Comparison of ENCODE assay signal across 24 cellular contexts in genomic region chr1:108007531-108007930, GRCh38. TPM values are rescaled to one million over a fixed set of nuclear protein-coding genes. Genes with fewer than 3 reads are reported as not detected.
A peak's percentile ranks its signal among the peaks of the same experiment; 100 is the strongest.
DNase-seq lines count a peak whose midpoint lies in the region; FAIRE-seq and TF ChIP-seq lines count a peak whose summit lies in the region.
"Had no signal": no experiment of that assay in that cellular context is flagged by ENCODE, and none has a peak within 500 bp of the region (broad histone marks: within the 10 kb centered on the region; RNA-seq: fewer than 3 reads in every experiment).

No MANE protein-coding gene starts in this region.

- H3K4me1 ChIP-seq in OCI-LY3 (ENCODE audit: low read length) = peaks cover 20% of the 10 kb centered on the region
- peaks cover 31% of the 10 kb centered on the region for H3K4me1 ChIP-seq in keratinocyte (ENCODE audit: control insufficient read depth, extremely low read depth, insufficient read depth, low read length)
- no peaks in the 10 kb centered on the region for H3K4me1 ChIP-seq in colonic mucosa
- H3K4me1 ChIP-seq: HAP-1 had no signal

- no peaks in the 10 kb centered on the region for H4K20me1 ChIP-seq in OCI-LY3 (ENCODE audit: insufficient read depth, low read length)
- H4K20me1 ChIP-seq in keratinocyte (ENCODE audit: control insufficient read depth, extremely low read depth, insufficient read depth, low read length) = no peaks in the 10 kb centered on the region

- no peaks in the 10 kb centered on the region for H3K27me3 ChIP-seq in OCI-LY3 (ENCODE audit: low read depth, low read length)
- H3K27me3 ChIP-seq in bronchial epithelial cell (ENCODE audit: control insufficient read depth, insufficient read depth, low read length) = no peaks in the 10 kb centered on the region
- no peaks in the 10 kb centered on the region for H3K27me3 ChIP-seq in keratinocyte (ENCODE audit: control insufficient read depth, extremely low read depth, insufficient read depth, low read length)
- H3K27me3 ChIP-seq in colonic mucosa = no peaks in the 10 kb centered on the region

- peak; percentile 4 for DNase-seq in ELF-1 (ENCODE audit: low read depth, low spot score)
- DNase-seq in bronchial epithelial cell (ENCODE audit: low read depth) = peak; percentile 66
- no peak for DNase-seq in keratinocyte (ENCODE audit: low read depth, low spot score)
- DNase-seq in central memory CD4-positive, alpha-beta T cell = no peak
- no peak for DNase-seq in colonic mucosa
- no peak for DNase-seq in posterior cingulate gyrus
- DNase-seq in NOMO-1 (lab: John Stamatoyannopoulos, UW; ENCODE audit: unreplicated experiment in 2 of 2) = no peak
- DNase-seq: AML-193; DMS53; EL; Kasumi-1; NCI-H1092; NCI-H1436; NCI-H187 treated with DMSO at 0.1 percent for 48 hours; NCI-H2107; NCI-H510A; NCI-H748 treated with DMSO at 0.1 percent for 48 hours; NK-92 treated with Interleukin-12 subunit alpha and Interleukin-12 subunit beta, amount 100 ng/mL, for 24 hours; OCI-M1; SIG-M5; SK-N-SH had no signal

- dilution Hi-C loops in keratinocyte (cut with MboI; ENCODE audit: extremely low pct_ligation_motif_present, low sequenced_read_pairs) = no loop called here

- TF ChIP-seq CTCF in OCI-LY3 (IDR thresholded peaks at IDR 0.05; ENCODE audit: low read depth, low read length) (no peak), bronchial epithelial cell (IDR thresholded peaks at IDR 0.05; ENCODE audit: insufficient read depth, low read length, severe bottlenecking) (no peak), keratinocyte (optimal IDR thresholded peaks at IDR 0.05 in 1 of 3, IDR thresholded peaks at IDR 0.05 in 1 of 3, conservative IDR thresholded peaks at IDR 0.05 in 1 of 3; ENCODE audit: extremely low read depth in 1 of 3, insufficient read depth in 2 of 3, low read length in 3 of 3) (no peak), colonic mucosa (IDR thresholded peaks at IDR 0.05) (no peak)

- no peaks in the 10 kb centered on the region for H3K36me3 ChIP-seq in OCI-LY3 (replicated peaks; ENCODE audit: low read depth, low read length)
- H3K36me3 ChIP-seq in bronchial epithelial cell (ENCODE audit: control insufficient read depth, insufficient read depth, low read length) = no peaks in the 10 kb centered on the region
- H3K36me3 ChIP-seq in keratinocyte (ENCODE audit: control insufficient read depth in 2 of 2, extremely low read depth in 1 of 2, insufficient read depth in 2 of 2, low read length in 2 of 2) = no peaks in the 10 kb centered on the region
- no peaks in the 10 kb centered on the region for H3K36me3 ChIP-seq in colonic mucosa
- H3K36me3 ChIP-seq: HAP-1 had no signal

- no peak for FAIRE-seq in bronchial epithelial cell (lab: Jason Lieb, UNC)
- peak; percentile 29 for FAIRE-seq in keratinocyte (lab: Jason Lieb, UNC)
- FAIRE-seq: D721Med had no signal

- H3K9me3 ChIP-seq in OCI-LY3 (ENCODE audit: insufficient read depth, low read length) (no peaks in the 10 kb centered on the region), keratinocyte (ENCODE audit: control insufficient read depth, low read depth, low read length) (no peaks in the 10 kb centered on the region), colonic mucosa (no peaks in the 10 kb centered on the region)
- H3K9me3 ChIP-seq: HAP-1, SK-N-SH had no signal

- H3K4me3 ChIP-seq in OCI-LY3 (ENCODE audit: low read length) (no peak overlapping the region), bronchial epithelial cell (ENCODE audit: low read depth, low read length) (no peak overlapping the region), keratinocyte (ENCODE audit: control insufficient read depth in 2 of 3, extremely low read depth in 1 of 3, insufficient read depth in 2 of 3, low read depth in 1 of 3, low read length in 3 of 3) (no peak overlapping the region), colonic mucosa (no peak overlapping the region)
- H3K4me3 ChIP-seq: HAP-1 had no signal

- H2AFZ ChIP-seq in OCI-LY3 (ENCODE audit: low read depth, low read length) = no peak overlapping the region
- H2AFZ ChIP-seq in keratinocyte (ENCODE audit: control insufficient read depth, low read length) = no peak overlapping the region

- H3K9ac ChIP-seq in OCI-LY3 (ENCODE audit: low read length) = no peak overlapping the region
- H3K9ac ChIP-seq in keratinocyte (ENCODE audit: control insufficient read depth, extremely low read depth, insufficient read depth, low read length) = no peak overlapping the region
- H3K9ac ChIP-seq in colonic mucosa (ENCODE audit: low read depth in 2 of 2, low read length in 2 of 2) = no peak overlapping the region
- H3K9ac ChIP-seq: SK-N-SH had no signal

- H3K27ac ChIP-seq in OCI-LY3 (ENCODE audit: low read length) (no peak overlapping the region), keratinocyte (ENCODE audit: control insufficient read depth, insufficient read depth, low read length) (no peak overlapping the region), colonic mucosa (no peak overlapping the region)

- intact Hi-C loops in colonic mucosa (cut with DNase I) (no loop called here), posterior cingulate gyrus (cut with DNase I) (no loop called here)

- H3K9me1 ChIP-seq in keratinocyte (ENCODE audit: control insufficient read depth, extremely low read depth, insufficient read depth, low read length) = no peaks in the 10 kb centered on the region

- H3K4me2 ChIP-seq in OCI-LY3 (ENCODE audit: low read length) (0 out of 2 replicates have a peak overlapping the region, but pooled peaks have one; percentile 20), keratinocyte (ENCODE audit: control insufficient read depth, extremely low read depth, insufficient read depth, low read depth, low read length) (peak overlapping the region; percentile 29)
- H3K4me2 ChIP-seq: SK-N-SH had no signal

- H3K79me2 ChIP-seq in OCI-LY3 (ENCODE audit: low read length) = no peaks in the 10 kb centered on the region
- no peaks in the 10 kb centered on the region for H3K79me2 ChIP-seq in keratinocyte (ENCODE audit: control insufficient read depth, insufficient read depth, low read length)

RNA-seq across cellular contexts. Expression of gene VAV3, which starts 42.6 kb away (rescaled TPM):
- total RNA-seq in bronchial epithelial cell = 10.5 and 30.1 TPM in 2 replicates
- 12.6 to 19.6 TPM (median 17.6 TPM) in 3 replicates for polyA plus RNA-seq in keratinocyte
- 12.1 TPM for polyA plus RNA-seq in keratinocyte (2011; ENCODE audit: low read depth)
- polyA plus RNA-seq in keratinocyte (2011; cell fraction: cytosol; rRNA removed) = 8.6 and 17.0 TPM in 2 replicates
- polyA plus RNA-seq in keratinocyte (2011; cell fraction: nucleus; rRNA removed) = 19.2 and 22.5 TPM in 2 replicates
- 8.1 and 14.6 TPM in 2 replicates for polyA plus RNA-seq in keratinocyte (2012; ENCODE audit: low replicate concordance)
- polyA minus RNA-seq in keratinocyte = 5.3 to 43.1 TPM (median 28.7 TPM) in 3 replicates
- 9.6 TPM for polyA minus RNA-seq in keratinocyte (2011; cell fraction: cytosol; rRNA and poly(A)+ RNA removed)
- polyA minus RNA-seq in keratinocyte (2011; cell fraction: nucleus; rRNA and poly(A)+ RNA removed) = 16.9 and 26.4 TPM in 2 replicates
- total RNA-seq in colonic mucosa = 100 to 1,000 TPM in 1 of 2 donors, 10 to 100 TPM in 1; 73.0 to 135 TPM
- polyA plus RNA-seq: SK-N-SH had no signal

Comparison
In these comparisons a context has a peak if more than half of its experiments do, and no peak if none do; other contexts are left out.
1. DNase-seq: peak in ELF-1 (single experiment) and bronchial epithelial cell (single experiment); none in keratinocyte (single experiment), central memory CD4-positive, alpha-beta T cell (single experiment), colonic mucosa (single experiment), posterior cingulate gyrus (0 of 10) and NOMO-1 (0 of 2).